14 cellular contexts compared by ENCODE assay signal in genomic region chr2:20597868-20598183, GRCh38. TPM values are rescaled to one million over a fixed set of nuclear protein-coding genes. Genes with fewer than 3 reads are reported as not detected.
A peak's percentile ranks its signal among the peaks of the same experiment; 100 is the strongest.
DNase-seq lines count a peak whose midpoint lies in the region; ATAC-seq and TF ChIP-seq lines count a peak whose summit lies in the region.
"Had no signal": no experiment of that assay in that cellular context is flagged by ENCODE, and none has a peak within 500 bp of the region (broad histone marks: within the 10 kb centered on the region; RNA-seq: fewer than 3 reads in every experiment).

No MANE protein-coding gene starts in this region.

- DNase-seq in Right ventricle myocardium inferior (ENCODE audit: missing footprints): peak; percentile 53
- no peak for DNase-seq in left ventricle myocardium superior
- peak in 1 of 3 donors; percentile 41 for DNase-seq in right cardiac atrium
- DNase-seq in trophoblast cell: no peak
- DNase-seq in vagina (ENCODE audit: extremely low spot score in 2 of 2): peak in 1 of 2 donors; percentile 83
- DNase-seq in NCI-H82 (lab: John Stamatoyannopoulos, UW): no peak
- DNase-seq in HEK293T (ENCODE audit: extremely low spot score): no peak
- DNase-seq: activated naive CD8-positive, alpha-beta T cell treated with anti-CD3 and anti-CD28 coated beads, Interleukin-2, amount 50 U/mL, for 24 hours; DMS 273 treated with DMSO at 0.1 percent for 48 hours had no signal

- 75% methylated on average over 6 of the region's 6 CpGs for WGBS in right cardiac atrium
- no CpG with 5 or more reads among the region's 6 CpGs for WGBS in trophoblast cell (ENCODE audit: extremely low coverage, insufficient coverage, insufficient read length)

- H3K9me3 ChIP-seq in right cardiac atrium (ENCODE audit: control insufficient read depth, low read length) (no peaks in the 10 kb centered on the region), trophoblast cell (ENCODE audit: insufficient read depth, low read depth, low read length) (no peaks in the 10 kb centered on the region), vagina (no peaks in the 10 kb centered on the region)

- H4K12ac ChIP-seq in trophoblast cell (ENCODE audit: low read depth, low read length): no peak overlapping the region

- intact Hi-C loops in Right ventricle myocardium inferior (cut with DNase I): loop anchor here (2.0 to 5.0 kb wide), 2 partner anchors 19 to 71 kb away; no protein-coding TSS in a partner anchor
- intact Hi-C loops in left ventricle myocardium superior (cut with micrococcal nuclease): no loop called here
- intact Hi-C loops in right cardiac atrium (cut with DNase I): no loop called here
- intact Hi-C loops in vagina (cut with DNase I): no loop called here

- H3K36me3 ChIP-seq in trophoblast cell (ENCODE audit: control insufficient read depth in 1 of 2, insufficient read depth in 2 of 2, low read length in 2 of 2) (no peaks in the 10 kb centered on the region), vagina (no peaks in the 10 kb centered on the region)

- no peak overlapping the region for H3K9ac ChIP-seq in trophoblast cell (ENCODE audit: low read length)

- peak overlapping the region; percentile 99 for H3K27ac ChIP-seq in right cardiac atrium (ENCODE audit: low read length)
- peak overlapping the region; percentile 14 for H3K27ac ChIP-seq in trophoblast cell (ENCODE audit: low read depth, low read length)
- H3K27ac ChIP-seq in vagina: peak overlapping the region; percentile 86

- H2AK5ac ChIP-seq in trophoblast cell (ENCODE audit: low read length): peak overlapping the region; percentile 67

- peak overlapping the region; percentile 42 for H4K8ac ChIP-seq in trophoblast cell (ENCODE audit: low read depth, low read length)

- H3K79me2 ChIP-seq in trophoblast cell (ENCODE audit: control insufficient read depth, insufficient read depth, low read length, poor library complexity): peaks cover 7% of the 10 kb centered on the region

- peak overlapping the region; percentile 71 for H4K91ac ChIP-seq in trophoblast cell (ENCODE audit: low read depth, low read length)

- peak overlapping the region; percentile 63 for H3K14ac ChIP-seq in trophoblast cell (ENCODE audit: low read length)

- H3K4me3 ChIP-seq in right cardiac atrium (ENCODE audit: low read length) (no peak overlapping the region), trophoblast cell (ENCODE audit: low read depth, low read length) (no peak overlapping the region), vagina (no peak overlapping the region)

- peak overlapping the region; percentile 37 for H2AFZ ChIP-seq in trophoblast cell (ENCODE audit: insufficient read depth, low read length, poor library complexity)

- H3K23ac ChIP-seq in trophoblast cell (ENCODE audit: low read length): no peak overlapping the region

- no peak overlapping the region for H3K18ac ChIP-seq in trophoblast cell (ENCODE audit: low read length)

- peak overlapping the region; percentile 92 for H2BK120ac ChIP-seq in trophoblast cell (ENCODE audit: insufficient read depth, low read length, poor library complexity)

- TF ChIP-seq CTCF in vagina (IDR thresholded peaks at IDR 0.05): no peak

- H3K27me3 ChIP-seq in right cardiac atrium (ENCODE audit: control insufficient read depth, insufficient read depth) (no peaks in the 10 kb centered on the region), trophoblast cell (ENCODE audit: insufficient read depth, low read length) (no peaks in the 10 kb centered on the region), vagina (no peaks in the 10 kb centered on the region)

- H3K79me1 ChIP-seq in trophoblast cell (ENCODE audit: low read length): peaks cover 55% of the 10 kb centered on the region

- peak overlapping the region; percentile 93 for H2BK12ac ChIP-seq in trophoblast cell (ENCODE audit: low read length)

- H2BK5ac ChIP-seq in trophoblast cell (ENCODE audit: low read depth, low read length, poor library complexity): peak overlapping the region; percentile 45

- no peak for TF ChIP-seq POLR2A in vagina (IDR thresholded peaks at IDR 0.05)

- no peak overlapping the region for H3K4me2 ChIP-seq in trophoblast cell (ENCODE audit: low read length)

- CTCF ChIA-PET in HEK293T (lab: Yijun Ruan, JAX): no interaction called here

- no peak overlapping the region for H3K4ac ChIP-seq in trophoblast cell (ENCODE audit: low read depth, low read length)

- POLR2A ChIA-PET in HEK293T (lab: Yijun Ruan, JAX): interaction anchor here (7.4 kb wide), 1 partner anchor 149 kb away, joined by 77 read pairs; the partner anchor contains the start of gene RHOB

- no peak for ATAC-seq in Right ventricle myocardium inferior
- no peak for ATAC-seq in left ventricle myocardium superior
- no peak for ATAC-seq in right cardiac atrium
- no peak for ATAC-seq in GM18517 (IDR thresholded peaks at IDR 0.05; ENCODE audit: unreplicated experiment)
- ATAC-seq: activated naive CD8-positive, alpha-beta T cell treated with anti-CD3 and anti-CD28 coated beads, Interleukin-2, amount 50 U/mL, for 24 hours; HCT116; naive thymus-derived CD8-positive, alpha-beta T cell; Panc1; stimulated activated memory B cell treated with anti-CD40 and anti-IgM and Interleukin-4, amounts not matched to agents 10 μg/mL and 1 μg/mL and 100 μg/mL, for 72 hours had no signal

- peaks cover 36% of the 10 kb centered on the region for H3K4me1 ChIP-seq in right cardiac atrium (ENCODE audit: control insufficient read depth, insufficient read depth, low read length)
- peaks cover 44 to 51% of the 10 kb centered on the region in 2 experiments for H3K4me1 ChIP-seq in trophoblast cell (ENCODE audit: control insufficient read depth in 1 of 2, insufficient read depth in 2 of 2, low read length in 2 of 2)
- peaks cover 72% of the 10 kb centered on the region for H3K4me1 ChIP-seq in vagina

TF ChIP-seq in HEK293T, 16 proteins besides CTCF, POLR2A, EP300 and RAD21:
- TF ChIP-seq FOXK2 (IDR thresholded peaks at IDR 0.05) (no peak), PKNOX1 (IDR thresholded peaks at IDR 0.05) (no peak), LEF1 (IDR thresholded peaks at IDR 0.05; ENCODE audit: borderline replicate concordance) (no peak), L3MBTL2 (conservative IDR thresholded peaks at IDR 0.05) (no peak), FOXM1 (IDR thresholded peaks at IDR 0.05; ENCODE audit: borderline replicate concordance) (no peak), ARNT (IDR thresholded peaks at IDR 0.05) (no peak), SUZ12 (IDR thresholded peaks at IDR 0.05) (no peak), FOXA1 (IDR thresholded peaks at IDR 0.05) (no peak)

RNA-seq across cellular contexts. Expression of gene HS1BP3, which starts 53.1 kb away (rescaled TPM):
- total RNA-seq in Right ventricle myocardium inferior (20.1 TPM), left ventricle myocardium superior (20.2 TPM), right cardiac atrium (10 to 100 TPM; 21.8 to 26.4 (median 25.3) TPM), vagina (23.1 TPM)
- polyA plus RNA-seq in right cardiac atrium: 29.8 TPM
- 17.5 and 18.2 TPM in 2 replicates for polyA plus RNA-seq in trophoblast cell (2013)

Comparison
In these comparisons a context has a peak if more than half of its experiments do, and no peak if none do; other contexts are left out.
1. H3K27ac ChIP-seq: peak in every context shown above with its lines; median percentile 99 in right cardiac atrium; 86 in vagina; 14 in trophoblast cell.